Comparison of ENCODE assay signal across 1 cellular context in genomic region chr2:181438298-181438697, GRCh38.
TF ChIP-seq lines count a peak whose summit lies in the region.

No MANE protein-coding gene starts in this region.

TF ChIP-seq in GM12878, 131 proteins besides CTCF, POLR2A, EP300 and RAD21:
- no peak for TF ChIP-seq RFX5 (IDR thresholded peaks at IDR 0.05; ENCODE audit: low read depth, low read length)
- no peak for TF ChIP-seq PRDM15 (CRISPR knock-in tag; IDR thresholded peaks at IDR 0.05)
- TF ChIP-seq RBBP5 (conservative IDR thresholded peaks at IDR 0.05) = no peak
- TF ChIP-seq RELB (IDR thresholded peaks at IDR 0.05; ENCODE audit: low read depth) = no peak
- TF ChIP-seq ATF7 (IDR thresholded peaks at IDR 0.05; ENCODE audit: low read depth) = no peak
